In genomic region chr14:95185452-95186392, GRCh38 we compare ENCODE assay signal across 10 cellular contexts. TPM values are rescaled to one million over a fixed set of nuclear protein-coding genes. Genes with fewer than 3 reads are reported as not detected.
DNase-seq lines count a peak whose midpoint lies in the region; ATAC-seq, FAIRE-seq and TF ChIP-seq lines count a peak whose summit lies in the region.
"Had no signal": no experiment of that assay in that cellular context is flagged by ENCODE, and none has a peak within 500 bp of the region (broad histone marks: within the 10 kb centered on the region; RNA-seq: fewer than 3 reads in every experiment).

No MANE protein-coding gene starts in this region.

- H3K36me3 ChIP-seq in adrenal gland (replicated peaks in 1 of 2) (no peaks in the 10 kb centered on the region), right atrium auricular region (no peaks in the 10 kb centered on the region)

- H3K4me1 ChIP-seq in adrenal gland (replicated peaks in 1 of 2) (peaks cover 0 to 25% of the 10 kb centered on the region in 2 donors), right atrium auricular region (peaks cover 0 to 61% of the 10 kb centered on the region in 2 donors)

- intact Hi-C loops in adrenal gland (cut with DNase I): no loop called here

- H3K9me3 ChIP-seq in adrenal gland (replicated peaks in 1 of 3) (no peaks in the 10 kb centered on the region), right atrium auricular region (peaks cover 0 to 6% of the 10 kb centered on the region in 2 donors)

- ATAC-seq in GM21619 (IDR thresholded peaks at IDR 0.05; ENCODE audit: unreplicated experiment) (no peak), HG03097 (IDR thresholded peaks at IDR 0.05; ENCODE audit: low FRiP score, unreplicated experiment) (no peak), GM18907 (IDR thresholded peaks at IDR 0.05; ENCODE audit: unreplicated experiment) (no peak)

- peak overlapping the region in 1 of 4 donors; percentile 18 for H3K4me3 ChIP-seq in adrenal gland
- no peak overlapping the region for H3K4me3 ChIP-seq in right atrium auricular region
- H3K4me3 ChIP-seq in skeletal muscle cell (ENCODE audit: low read depth, low read length): no peak overlapping the region

- peak; percentile 30 for FAIRE-seq in GM12892 (lab: Jason Lieb, UNC)

- TF ChIP-seq CTCF in adrenal gland (IDR thresholded peaks at IDR 0.05) (no peak), right atrium auricular region (IDR thresholded peaks at IDR 0.05) (no peak)

- WGBS in adrenal gland, 4 donors: 52 to 62% (median 57%) methylated on average over 13 to 17 of the region's 17 CpGs

- DNase-seq in GM12892 (ENCODE audit: insufficient read length): no peak
- DNase-seq in adrenal gland: peak; percentile 39 to 80 (median 58)
- DNase-seq in right atrium auricular region (ENCODE audit: low spot score): peak; percentile 81
- DNase-seq in skeletal muscle cell (ENCODE audit: low read depth): peak; percentile 37
- DNase-seq in mesenteric fat pad (ENCODE audit: low spot score): no peak
- DNase-seq: activated naive CD8-positive, alpha-beta T cell treated with anti-CD3 and anti-CD28 coated beads for 36 hours; mesendoderm had no signal

- H3K27ac ChIP-seq in adrenal gland (peak overlapping the region in 4 of 5 donors; percentile 24 to 84 (median 72)), right atrium auricular region (peak overlapping the region; percentile 67 to 77)

- TF ChIP-seq POLR2A in GM12892 (IDR thresholded peaks at IDR 0.05; ENCODE audit: low read depth, low read length) (0 out of 2 replicates have a peak, but pooled peaks have one; percentile 27), adrenal gland (IDR thresholded peaks at IDR 0.05) (peak in 1 of 2 donors; percentile 31)

- H3K27me3 ChIP-seq in adrenal gland (no peaks in the 10 kb centered on the region), right atrium auricular region (no peaks in the 10 kb centered on the region)

RNA-seq across cellular contexts. Expression of gene DICER1, which starts 28.4 kb away (rescaled TPM):
- polyA plus RNA-seq in GM12892 (2012; ENCODE audit: missing spikeins): 21.2 TPM
- total RNA-seq in adrenal gland (10 to 100 TPM; 15.3 to 69.4 (median 43.8) TPM), right atrium auricular region (10 to 100 TPM; 15.9 to 23.0 TPM), mesenteric fat pad (78.3 TPM)
- polyA plus RNA-seq in adrenal gland: 10 to 100 TPM in 2 of 3 donors, 1 to 10 TPM in 1; 7.1 to 22.8 (median 11.5) TPM

Comparison
In these comparisons a context has a peak if more than half of its experiments do, and no peak if none do; other contexts are left out.
1. DNase-seq: peak in adrenal gland (7 of 7), right atrium auricular region (single experiment) and skeletal muscle cell (single experiment); none in GM12892 (single experiment) and mesenteric fat pad (single experiment).